33 cellular contexts compared by ENCODE assay signal in genomic region chr2:54810236-54810635, GRCh38.
"Had no signal": no experiment of that assay in that cellular context is flagged by ENCODE, and none has a peak within 500 bp of the region (broad histone marks: within the 10 kb centered on the region; RNA-seq: fewer than 3 reads in every experiment).

No MANE protein-coding gene starts in this region.

- H3K27me3 ChIP-seq: brain microvascular endothelial cell, Peyer's patch had no signal

- H3K27ac ChIP-seq: brain microvascular endothelial cell, Peyer's patch, VCaP had no signal

- H3K36me3 Mint-ChIP-seq: activated CD4-positive, alpha-beta memory T cell treated with anti-CD3 and anti-CD28 coated beads for 36 hours; activated naive CD4-positive, alpha-beta T cell treated with anti-CD3 and anti-CD28 coated beads, Interleukin-2, amount 10 ng/mL, durations not matched to agents 7 days and 5 days had no signal

- H3K36me3 ChIP-seq: brain microvascular endothelial cell, Peyer's patch had no signal

- H3K4me3 ChIP-seq: Peyer's patch had no signal

- H3K27ac Mint-ChIP-seq: activated CD4-positive, alpha-beta memory T cell treated with anti-CD3 and anti-CD28 coated beads for 36 hours; activated naive CD4-positive, alpha-beta T cell treated with anti-CD3 and anti-CD28 coated beads, Interleukin-2, amount 10 ng/mL, durations not matched to agents 7 days and 5 days; activated naive CD8-positive, alpha-beta T cell; activated naive CD8-positive, alpha-beta T cell treated with anti-CD3 and anti-CD28 coated beads, Interleukin-2, amount 50 U/mL, for 24 hours had no signal

- H3K9me3 Mint-ChIP-seq: activated naive CD4-positive, alpha-beta T cell treated with anti-CD3 and anti-CD28 coated beads, Interleukin-2, amount 10 ng/mL, durations not matched to agents 7 days and 5 days had no signal

- ATAC-seq: activated naive CD8-positive, alpha-beta T cell treated with anti-CD3 and anti-CD28 coated beads, Interleukin-2, amount 50 U/mL, for 24 hours; activated T-cell treated with anti-CD3 and anti-CD28 coated beads, Interleukin-2, amount 50 U/mL, for 4 hours; Right ventricle myocardium inferior had no signal

- H3K4me1 Mint-ChIP-seq: activated B cell treated with CpG ODN at 0.5 μM for 24 hours; activated naive CD4-positive, alpha-beta T cell treated with anti-CD3 and anti-CD28 coated beads, Interleukin-2, amount 10 ng/mL, durations not matched to agents 7 days and 5 days; activated naive CD8-positive, alpha-beta T cell treated with anti-CD3 and anti-CD28 coated beads, Interleukin-2, amount 50 U/mL, for 24 hours had no signal

- H3K27me3 Mint-ChIP-seq: activated B cell treated with CpG ODN at 0.5 μM for 24 hours; activated naive CD8-positive, alpha-beta T cell had no signal

- H3K4me1 ChIP-seq: Peyer's patch had no signal

- H3K4me3 Mint-ChIP-seq: activated B cell treated with CpG ODN at 0.5 μM for 24 hours; activated CD4-positive, alpha-beta memory T cell treated with anti-CD3 and anti-CD28 coated beads for 36 hours; activated naive CD4-positive, alpha-beta T cell treated with anti-CD3 and anti-CD28 coated beads, Interleukin-2, amount 10 ng/mL, durations not matched to agents 7 days and 5 days; activated naive CD8-positive, alpha-beta T cell; activated naive CD8-positive, alpha-beta T cell treated with anti-CD3 and anti-CD28 coated beads, Interleukin-2, amount 50 U/mL, for 24 hours; activated T-cell treated with anti-CD3 and anti-CD28 coated beads, Interleukin-2, amount 50 U/mL, for 4 hours had no signal

- DNase-seq: activated B cell treated with CpG ODN at 0.5 μM for 24 hours; activated CD4-positive, alpha-beta memory T cell treated with anti-CD3 and anti-CD28 coated beads for 36 hours; activated CD4-positive, alpha-beta T cell treated with anti-CD3 and anti-CD28 coated beads for 4 hours; activated CD4-positive, alpha-beta T cell treated with anti-CD3 and anti-CD28 coated beads, Interleukin-2, amount 50 U/mL, for 1 hour; activated CD4-positive, CD25-positive, alpha-beta regulatory T cell treated with anti-CD3 and anti-CD28 coated beads, Interleukin-2, amount 50 U/mL, for 72 hours; activated CD8-positive, alpha-beta memory T cell treated with anti-CD3 and anti-CD28 coated beads, Interleukin-2, amount 50 U/mL, for 4 hours; activated effector memory CD4-positive, alpha-beta T cell treated with Interleukin-2 at 50 U/mL for 16 hours; activated naive CD4-positive, alpha-beta T cell treated with anti-CD3 and anti-CD28 coated beads, Interleukin-2, amount 10 ng/mL, durations not matched to agents 7 days and 5 days; activated naive CD8-positive, alpha-beta T cell treated with anti-CD3 and anti-CD28 coated beads, Interleukin-2, amount 50 U/mL, for 24 hours; activated T-cell treated with anti-CD3 and anti-CD28 coated beads for 4 hours; activated T-cell treated with anti-CD3 and anti-CD28 coated beads, Interleukin-2, amount 50 U/mL, for 4 hours; amniotic stem cell; aorta; central memory CD4-positive, alpha-beta T cell; KG1; NCI-H1092 treated with DMSO at 0.1 percent for 48 hours; NCI-H1417 treated with DMSO at 0.1 percent for 48 hours; NCI-H1930; NCI-H345; NCI-H526; NCI-H748 treated with DMSO at 0.1 percent for 48 hours; NK-92 treated with Interleukin-12 subunit alpha and Interleukin-12 subunit beta, amount 100 ng/mL, for 24 hours; Peyer's patch; RPMI8226; SIG-M5; SW 1271; T-helper 1 cell; T-helper 2 cell; T-helper 9 cell had no signal
